Comparison of ENCODE assay signal across 18 cellular contexts in the genomic region with DNA sequence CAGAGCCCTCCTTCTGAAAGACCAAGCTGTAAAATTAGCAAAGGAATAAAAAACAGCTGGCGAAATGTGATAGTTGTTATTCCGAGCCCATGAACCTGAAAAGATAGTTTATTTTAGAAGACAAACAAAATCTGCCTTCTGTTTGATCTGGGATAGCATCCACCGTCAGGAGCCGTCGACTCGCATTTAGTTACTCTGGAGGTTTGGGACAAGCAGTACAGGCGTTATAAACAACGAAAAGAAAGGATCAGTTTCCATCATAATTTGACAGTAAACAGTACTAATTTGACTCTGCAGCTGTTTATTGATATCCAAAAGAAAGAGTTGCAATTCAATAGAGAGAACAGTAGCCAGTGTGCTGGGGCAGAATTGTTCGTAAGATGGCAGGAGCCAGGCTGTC.
"Had no signal": no experiment of that assay in that cellular context is flagged by ENCODE, and none has a peak within 500 bp of the region (broad histone marks: within the 10 kb centered on the region; RNA-seq: fewer than 3 reads in every experiment).

No MANE protein-coding gene starts in this region.

- H3K4me1 ChIP-seq: foreskin keratinocyte, left ventricle myocardium inferior, uterus had no signal

- H3K4me1 Mint-ChIP-seq: stimulated activated naive B cell treated with anti-CD40 and anti-IgM and Interleukin-4, amounts not matched to agents 10 μg/mL and 1 μg/mL and 100 μg/mL, for 72 hours had no signal

- H3K4me3 ChIP-seq: left ventricle myocardium inferior, uterus had no signal

- H3K9me3 Mint-ChIP-seq: activated naive CD4-positive, alpha-beta T cell treated with anti-CD3 and anti-CD28 coated beads, Interleukin-2, amount 50 U/mL, for 72 hours; dendritic cell treated with granulocyte-macrophage colony-stimulating factor and Interleukin-4, amounts not matched to agents 40 ng/mL and 50 ng/mL, for 4 days; stimulated activated naive B cell treated with anti-CD40 and anti-IgM and Interleukin-4, amounts not matched to agents 10 μg/mL and 1 μg/mL and 100 μg/mL, for 72 hours had no signal

- H3K27me3 ChIP-seq: brain microvascular endothelial cell, uterus had no signal

- H3K27ac Mint-ChIP-seq: activated naive CD4-positive, alpha-beta T cell treated with anti-CD3 and anti-CD28 coated beads, Interleukin-2, amount 50 U/mL, for 72 hours; dendritic cell treated with granulocyte-macrophage colony-stimulating factor and Interleukin-4, amounts not matched to agents 40 ng/mL and 50 ng/mL, for 4 days; nephron progenitor cell; stimulated activated naive B cell treated with anti-CD40 and anti-IgM and Interleukin-4, amounts not matched to agents 10 μg/mL and 1 μg/mL and 100 μg/mL, for 72 hours; WTC11 had no signal

- ATAC-seq: activated naive CD4-positive, alpha-beta T cell treated with anti-CD3 and anti-CD28 coated beads, Interleukin-2, amount 50 U/mL, for 72 hours; foreskin keratinocyte; sciatic nerve; stimulated activated naive B cell treated with anti-CD40 and anti-IgM and Interleukin-4, amounts not matched to agents 10 μg/mL and 1 μg/mL and 100 μg/mL, for 72 hours; WTC11 had no signal

- H3K4me3 Mint-ChIP-seq: dendritic cell treated with granulocyte-macrophage colony-stimulating factor and Interleukin-4, amounts not matched to agents 40 ng/mL and 50 ng/mL, for 4 days; nephron progenitor cell; stimulated activated naive B cell treated with anti-CD40 and anti-IgM and Interleukin-4, amounts not matched to agents 10 μg/mL and 1 μg/mL and 100 μg/mL, for 72 hours; WTC11 had no signal

- H3K27ac ChIP-seq: brain microvascular endothelial cell, foreskin keratinocyte, left ventricle myocardium inferior had no signal

- H3K9me3 ChIP-seq: left ventricle myocardium inferior, uterus had no signal

- H3K27me3 Mint-ChIP-seq: dendritic cell treated with granulocyte-macrophage colony-stimulating factor and Interleukin-4, amounts not matched to agents 40 ng/mL and 50 ng/mL, for 4 days had no signal

- H3K36me3 Mint-ChIP-seq: activated naive CD4-positive, alpha-beta T cell treated with anti-CD3 and anti-CD28 coated beads, Interleukin-2, amount 50 U/mL, for 72 hours; stimulated activated naive B cell treated with anti-CD40 and anti-IgM and Interleukin-4, amounts not matched to agents 10 μg/mL and 1 μg/mL and 100 μg/mL, for 72 hours; WTC11 had no signal

- H3K36me3 ChIP-seq: brain microvascular endothelial cell, left ventricle myocardium inferior, uterus had no signal

- DNase-seq: activated T-cell treated with anti-CD3 and anti-CD28 coated beads, Interleukin-2, amount 50 U/mL, for 1 hour; aorta; brain microvascular endothelial cell; caudate nucleus; effector CD4-positive, alpha-beta T cell; foreskin keratinocyte; left ventricle myocardium inferior; nephron progenitor cell; posterior cingulate gyrus; stimulated activated CD4-positive, alpha-beta T cell treated with anti-CD3 and anti-CD28 coated beads, Interleukin-2, amount 100 ng/mL, for 48 hours; stimulated activated CD8-positive, alpha-beta memory T cell treated with anti-CD3 and anti-CD28 coated beads, Interleukin-4, amount 100 ng/mL, for 48 hours; stimulated activated naive B cell treated with anti-CD40 and anti-IgM and Interleukin-4, amounts not matched to agents 10 μg/mL and 1 μg/mL and 100 μg/mL, for 72 hours; T-helper 9 cell; uterus had no signal
